ENCODE assay signal across 8 cellular contexts in genomic region chr1:162854245-162854860, GRCh38. TPM values are rescaled to one million over a fixed set of nuclear protein-coding genes. Genes with fewer than 3 reads are reported as not detected.
DNase-seq lines count a peak whose midpoint lies in the region; TF ChIP-seq lines count a peak whose summit lies in the region.

No MANE protein-coding gene starts in this region.

- H3K4me1 ChIP-seq in hepatocyte (ENCODE audit: insufficient read depth), result no peaks in the 10 kb centered on the region

- H3K36me3 ChIP-seq in SK-N-MC (ENCODE audit: insufficient read depth, low read length), result no peaks in the 10 kb centered on the region
- no peaks in the 10 kb centered on the region for H3K36me3 ChIP-seq in hepatocyte (replicated peaks; ENCODE audit: insufficient read depth, low read depth)

- H3K27ac ChIP-seq in SK-N-MC (peak overlapping the region; percentile 62), hepatocyte (no peak overlapping the region)

- H3K27me3 ChIP-seq in hepatocyte, result no peaks in the 10 kb centered on the region

- no peaks in the 10 kb centered on the region for H3K9me3 ChIP-seq in SK-N-MC (ENCODE audit: low read depth, low read length)
- H3K9me3 ChIP-seq in hepatocyte (ENCODE audit: low read depth), result no peaks in the 10 kb centered on the region

- peak overlapping the region; percentile 57 for H3K9ac ChIP-seq in SK-N-MC (ENCODE audit: insufficient read length)

- peak; percentile 65 for TF ChIP-seq CTCF in GM12864 (IDR thresholded peaks at IDR 0.05; ENCODE audit: low read depth, low read length, missing control alignments)
- peak; percentile 70 for TF ChIP-seq CTCF in NB4 (IDR thresholded peaks at IDR 0.05; ENCODE audit: low read depth, low read length)
- peak; percentile 83 for TF ChIP-seq CTCF in hepatocyte (IDR thresholded peaks at IDR 0.05; ENCODE audit: poor library complexity)

- H2AFZ ChIP-seq in hepatocyte, result no peak overlapping the region

- no peak for DNase-seq in GM12864 (ENCODE audit: low read depth)
- peak; percentile 85 for DNase-seq in HCEC 1CT
- DNase-seq in NB4 (ENCODE audit: low read depth), result peak; percentile 69
- peak; percentile 76 for DNase-seq in SK-N-MC (ENCODE audit: low read depth, low spot score)
- DNase-seq in anterior cingulate cortex (lab: John Stamatoyannopoulos, UW), result peak in 36 of 58 donors; percentile 0 to 76 (median 28)
- DNase-seq in hepatocyte (ENCODE audit: low spot score), result peak; percentile 76
- peak; percentile 79 for DNase-seq in smooth muscle cell of the brain vasculature (ENCODE audit: low read depth, low spot score)
- DNase-seq in GDM1 (lab: John Stamatoyannopoulos, UW), result no peak

- 41% methylated on average over 4 of the region's 4 CpGs for WGBS in hepatocyte (ENCODE audit: low lambda C conversion rate, missing lambda C conversion rate)

- TF ChIP-seq POLR2A in NB4 (IDR thresholded peaks at IDR 0.05; ENCODE audit: extremely low read depth, insufficient read length), result no peak

- no peaks in the 10 kb centered on the region for H3K79me2 ChIP-seq in hepatocyte

- no peak overlapping the region for H3K4me2 ChIP-seq in hepatocyte

- no peaks in the 10 kb centered on the region for H4K20me1 ChIP-seq in hepatocyte (ENCODE audit: insufficient read depth, poor library complexity, severe bottlenecking)

- H3K4me3 ChIP-seq in GM12864 (ENCODE audit: low read depth, low read length) (no peak overlapping the region), NB4 (ENCODE audit: low read depth, low read length) (no peak overlapping the region), SK-N-MC (no peak overlapping the region; the same call in 1 of the 2 replicates), hepatocyte (no peak overlapping the region)

- no peaks in the 10 kb centered on the region for H3K9me2 ChIP-seq in hepatocyte (replicated peaks; ENCODE audit: insufficient read depth)

RNA-seq across cellular contexts. Expression of gene CCDC190, which starts 6.6 kb away (rescaled TPM):
- not detected in 2 replicates for total RNA-seq in hepatocyte
- not detected in 2 replicates for polyA plus RNA-seq in hepatocyte

Comparison
In these comparisons a context has a peak if more than half of its experiments do, and no peak if none do; other contexts are left out.
1. DNase-seq: peak in HCEC 1CT (single experiment), NB4 (single experiment), SK-N-MC (single experiment), anterior cingulate cortex (36 of 58), hepatocyte (single experiment) and smooth muscle cell of the brain vasculature (single experiment); none in GM12864 (single experiment) and GDM1 (single experiment).
2. Peak in every context shown above with its lines, with median percentiles within 50 percentile points of each other: CTCF ChIP-seq.